ENCODE assay signal across 1 cellular context in genomic region chr5:83563631-83564030, GRCh38.
A peak's percentile ranks its signal among the peaks of the same experiment; 100 is the strongest.
TF ChIP-seq lines count a peak whose summit lies in the region.

No MANE protein-coding gene starts in this region.

TF ChIP-seq in HepG2, 621 proteins besides CTCF, POLR2A, EP300 and RAD21 (continued from another document and continues in another):
- TF ChIP-seq ZGPAT (CRISPR knock-in tag; IDR thresholded peaks at IDR 0.05), result peak; percentile 50; the same call in 1 of the 2 replicates
- TF ChIP-seq HNRNPH1 (optimal IDR thresholded peaks at IDR 0.05; ENCODE audit: low read depth, low read length), result no peak
- peak; percentile 78 for TF ChIP-seq ATF3 (CRISPR knock-in tag; IDR thresholded peaks at IDR 0.05)
- TF ChIP-seq CEBPB (IDR thresholded peaks at IDR 0.05; ENCODE audit: borderline replicate concordance, low read depth, low read length), result peak; percentile 95
- no peak for TF ChIP-seq GRHL1 (CRISPR knock-in tag; conservative IDR thresholded peaks at IDR 0.05)
- peak; percentile 85 for TF ChIP-seq ARID3A (IDR thresholded peaks at IDR 0.05; ENCODE audit: low read depth, low read length)
- TF ChIP-seq BRD4 (CRISPR knock-in tag; IDR thresholded peaks at IDR 0.05), result no peak
- TF ChIP-seq GATA4 (IDR thresholded peaks at IDR 0.05; ENCODE audit: borderline replicate concordance, low read depth), result peak; percentile 55; the same call in 1 of the 2 replicates
- peak; percentile 40; the same call in 1 of the 2 replicates for TF ChIP-seq KDM1A (CRISPR knock-in tag; IDR thresholded peaks at IDR 0.05)
- TF ChIP-seq HHEX (CRISPR knock-in tag; IDR thresholded peaks at IDR 0.05), result peak; percentile 46; the same call in 1 of the 2 replicates
- peak; percentile 34; the same call in 1 of the 3 replicates for TF ChIP-seq MXI1 (IDR thresholded peaks at IDR 0.05; ENCODE audit: borderline replicate concordance, low read depth, low read length)
- peak; percentile 37; the same call in 1 of the 2 replicates for TF ChIP-seq ZNF503 (CRISPR knock-in tag; IDR thresholded peaks at IDR 0.05)
- TF ChIP-seq KLF16 (CRISPR knock-in tag; IDR thresholded peaks at IDR 0.05), result 0 out of 4 replicates have a peak, but pooled peaks of 1 of the 2 experiments have one; percentile 33
- TF ChIP-seq THAP11 (CRISPR knock-in tag; IDR thresholded peaks at IDR 0.05), result peak; percentile 46; the same call in 1 of the 2 replicates
- TF ChIP-seq KDM3A (CRISPR knock-in tag; IDR thresholded peaks at IDR 0.05; ENCODE audit: low read depth), result no peak
- TF ChIP-seq TEAD3 (CRISPR knock-in tag; optimal IDR thresholded peaks at IDR 0.05; ENCODE audit: borderline replicate concordance), result peak; percentile 55
- TF ChIP-seq FLYWCH1 (CRISPR knock-in tag; IDR thresholded peaks at IDR 0.05), result no peak
- TF ChIP-seq TBX3 (IDR thresholded peaks at IDR 0.05; ENCODE audit: borderline replicate concordance), result 0 out of 2 replicates have a peak, but pooled peaks have one; percentile 52
- 0 out of 2 replicates have a peak, but pooled peaks have one; percentile 32 for TF ChIP-seq KAT8 (CRISPR knock-in tag; IDR thresholded peaks at IDR 0.05)
- TF ChIP-seq POGK (CRISPR knock-in tag; conservative IDR thresholded peaks at IDR 0.05), result peak; percentile 65
- TF ChIP-seq ZNF609 (CRISPR knock-in tag; IDR thresholded peaks at IDR 0.05; ENCODE audit: borderline replicate concordance), result peak; percentile 46; the same call in 1 of the 2 replicates
- peak; percentile 49; the same call in 1 of the 2 replicates for TF ChIP-seq HDAC2 (CRISPR knock-in tag; IDR thresholded peaks at IDR 0.05)
- no peak for TF ChIP-seq ZBTB49 (CRISPR knock-in tag; IDR thresholded peaks at IDR 0.05; ENCODE audit: borderline replicate concordance)
- no peak for TF ChIP-seq CREB1 (IDR thresholded peaks at IDR 0.05)
- peak; percentile 42; the same call in 1 of the 2 replicates for TF ChIP-seq CREB1 (CRISPR knock-in tag; IDR thresholded peaks at IDR 0.05)
- TF ChIP-seq ETV5 (CRISPR knock-in tag; IDR thresholded peaks at IDR 0.05; ENCODE audit: borderline replicate concordance), result peak; percentile 25; the same call in 1 of the 2 replicates
- TF ChIP-seq BCL6 (CRISPR knock-in tag; IDR thresholded peaks at IDR 0.05), result peak; percentile 83; the same call in 1 of the 2 replicates
- TF ChIP-seq TBL1XR1 (IDR thresholded peaks at IDR 0.05; ENCODE audit: borderline replicate concordance, low read length, partially characterized antibody), result peak; percentile 51
- peak; percentile 50 for TF ChIP-seq ASH2L (IDR thresholded peaks at IDR 0.05; ENCODE audit: insufficient read length, low read depth, low read length)
- 0 out of 2 replicates have a peak, but pooled peaks have one; percentile 17 for TF ChIP-seq HMG20B (CRISPR knock-in tag; conservative IDR thresholded peaks at IDR 0.05)
- no peak for TF ChIP-seq SMAD9 (CRISPR knock-in tag; IDR thresholded peaks at IDR 0.05)
- TF ChIP-seq MED1 (CRISPR knock-in tag; IDR thresholded peaks at IDR 0.05), result peak; percentile 36; the same call in 1 of the 2 replicates
- TF ChIP-seq SIX4 (CRISPR knock-in tag; IDR thresholded peaks at IDR 0.05), result 0 out of 2 replicates have a peak, but pooled peaks have one; percentile 32
- TF ChIP-seq GABPA (IDR thresholded peaks at IDR 0.05; ENCODE audit: low read depth, low read length), result no peak
- TF ChIP-seq GABPA (CRISPR knock-in tag; IDR thresholded peaks at IDR 0.05; ENCODE audit: low read depth), result peak; percentile 38
- peak; percentile 79 for TF ChIP-seq SOX5 (CRISPR knock-in tag; IDR thresholded peaks at IDR 0.05; ENCODE audit: borderline replicate concordance)
- TF ChIP-seq MXD1 (CRISPR knock-in tag; IDR thresholded peaks at IDR 0.05), result no peak
- peak; percentile 72 for TF ChIP-seq NR2F2 (IDR thresholded peaks at IDR 0.05; ENCODE audit: borderline replicate concordance, low read depth)
- TF ChIP-seq FOSL1 (CRISPR knock-in tag; IDR thresholded peaks at IDR 0.05; ENCODE audit: borderline replicate concordance), result peak; percentile 87
- peak; percentile 76; the same call in 1 of the 2 replicates for TF ChIP-seq FOXJ3 (CRISPR knock-in tag; IDR thresholded peaks at IDR 0.05; ENCODE audit: borderline replicate concordance)
- no peak for TF ChIP-seq AGO2 (optimal IDR thresholded peaks at IDR 0.05; ENCODE audit: low read depth, low read length)
